22 cellular contexts compared by ENCODE assay signal in genomic region chr9:129350143-129350935, GRCh38.
A peak's percentile ranks its signal among the peaks of the same experiment; 100 is the strongest.
DNase-seq lines count a peak whose midpoint lies in the region; ATAC-seq and TF ChIP-seq lines count a peak whose summit lies in the region.
"Had no signal": no experiment of that assay in that cellular context is flagged by ENCODE, and none has a peak within 500 bp of the region (broad histone marks: within the 10 kb centered on the region; RNA-seq: fewer than 3 reads in every experiment).

No MANE protein-coding gene starts in this region.

- H3K27ac ChIP-seq in heart right ventricle (no peak overlapping the region), vagina (peak overlapping the region; percentile 83), tibial artery (no peak overlapping the region)
- H3K27ac ChIP-seq: GM23248 had no signal

- DNase-seq in left ventricle myocardium superior (peak; percentile 25), heart right ventricle (no peak), nephron progenitor cell (no peak), vagina (ENCODE audit: extremely low spot score in 2 of 2) (peak in 1 of 2 donors; percentile 87), kidney tubule cell (ENCODE audit: low spot score) (no peak), GF-D8 (lab: John Stamatoyannopoulos, UW) (no peak), tibial artery (no peak)
- DNase-seq: 8988T; activated CD4-positive, alpha-beta T cell treated with anti-CD3 and anti-CD28 coated beads for 48 hours; activated T-cell treated with anti-CD3 and anti-CD28 coated beads, Interleukin-2, amount 50 U/mL, for 24 hours; GDM1; GM23248; Kasumi-1; NCI-H2171; NK-92 treated with Interleukin-12 subunit alpha and Interleukin-12 subunit beta, amount 100 ng/mL, for 24 hours; Peyer's patch; stimulated activated naive CD8-positive, alpha-beta T cell treated with anti-CD3 and anti-CD28 coated beads, Interleukin-15, amount 100 ng/mL, for 72 hours; upper lobe of left lung had no signal

- H3K27ac Mint-ChIP-seq in nephron progenitor cell, result peak overlapping the region; percentile 71
- H3K27ac Mint-ChIP-seq: activated T-cell treated with anti-CD3 and anti-CD28 coated beads, Interleukin-2, amount 50 U/mL, for 24 hours; natural killer cell treated with Interleukin-12 subunit alpha and Interleukin-12 subunit beta and Interleukin-15 and Interleukin-18, amount 100 ng/mL, for 72 hours; progenitor cell of endocrine pancreas; stimulated activated naive CD8-positive, alpha-beta T cell treated with anti-CD3 and anti-CD28 coated beads, Interleukin-15, amount 100 ng/mL, for 72 hours had no signal

- peaks cover 38% of the 10 kb centered on the region for H3K4me1 Mint-ChIP-seq in nephron progenitor cell

- H3K27me3 ChIP-seq in heart right ventricle, result peaks cover 6 to 15% (median 11%) of the 10 kb centered on the region in 7 donors
- no peaks in the 10 kb centered on the region for H3K27me3 ChIP-seq in vagina
- H3K27me3 ChIP-seq in tibial artery, result peaks cover 0 to 12% of the 10 kb centered on the region in 2 donors
- H3K27me3 ChIP-seq: upper lobe of left lung had no signal

- H3K4me3 Mint-ChIP-seq in nephron progenitor cell, result no peak overlapping the region
- H3K4me3 Mint-ChIP-seq: activated T-cell treated with anti-CD3 and anti-CD28 coated beads, Interleukin-2, amount 50 U/mL, for 24 hours; dendritic cell treated with granulocyte-macrophage colony-stimulating factor and Interleukin-4, amounts not matched to agents 40 ng/mL and 50 ng/mL, for 4 days; natural killer cell treated with Interleukin-12 subunit alpha and Interleukin-12 subunit beta and Interleukin-15 and Interleukin-18, amount 100 ng/mL, for 72 hours had no signal

- H3K4me3 ChIP-seq in heart right ventricle (no peak overlapping the region), vagina (no peak overlapping the region), tibial artery (no peak overlapping the region)
- H3K4me3 ChIP-seq: GM23248, Peyer's patch, upper lobe of left lung had no signal

- no peak for TF ChIP-seq POLR2A in vagina (IDR thresholded peaks at IDR 0.05)

- H3K36me3 ChIP-seq in heart right ventricle, result no peaks in the 10 kb centered on the region
- H3K36me3 ChIP-seq in vagina, result no peaks in the 10 kb centered on the region
- no peaks in the 10 kb centered on the region for H3K36me3 ChIP-seq in tibial artery
- H3K36me3 ChIP-seq: Peyer's patch, upper lobe of left lung had no signal

- intact Hi-C loops in left ventricle myocardium superior (cut with micrococcal nuclease), result no loop called here
- intact Hi-C loops in heart right ventricle (cut with DNase I), result no loop called here
- intact Hi-C loops in vagina (cut with DNase I), result no loop called here
- intact Hi-C loops in tibial artery (cut with DNase I; ENCODE audit: low total_unique reads), result no loop called here

- H3K4me1 ChIP-seq in heart right ventricle (peaks cover 12 to 54% (median 17%) of the 10 kb centered on the region in 9 donors), vagina (peaks cover 53% of the 10 kb centered on the region), tibial artery (peaks cover 0 to 29% (median 23%) of the 10 kb centered on the region in 4 donors)

- peaks cover 5% of the 10 kb centered on the region for H3K9me3 Mint-ChIP-seq in nephron progenitor cell
- H3K9me3 Mint-ChIP-seq: activated T-cell treated with anti-CD3 and anti-CD28 coated beads, Interleukin-2, amount 50 U/mL, for 24 hours; natural killer cell treated with Interleukin-12 subunit alpha and Interleukin-12 subunit beta and Interleukin-15 and Interleukin-18, amount 100 ng/mL, for 72 hours had no signal

- H3K27me3 Mint-ChIP-seq in nephron progenitor cell (ENCODE audit: low read depth, poor library complexity), result peaks cover 6% of the 10 kb centered on the region
- H3K27me3 Mint-ChIP-seq: dendritic cell treated with granulocyte-macrophage colony-stimulating factor and Interleukin-4, amounts not matched to agents 40 ng/mL and 50 ng/mL, for 4 days; progenitor cell of endocrine pancreas; stimulated activated naive CD8-positive, alpha-beta T cell treated with anti-CD3 and anti-CD28 coated beads, Interleukin-15, amount 100 ng/mL, for 72 hours had no signal

- ATAC-seq in left ventricle myocardium superior (no peak), heart right ventricle (no peak), esophagus mucosa (peak; percentile 14)
- ATAC-seq: natural killer cell treated with Interleukin-12 subunit alpha and Interleukin-12 subunit beta and Interleukin-15 and Interleukin-18, amount 100 ng/mL, for 72 hours; stimulated activated naive CD8-positive, alpha-beta T cell treated with anti-CD3 and anti-CD28 coated beads, Interleukin-15, amount 100 ng/mL, for 72 hours had no signal

- 83 to 84% methylated on average over 25 of the region's 25 CpGs for WGBS in heart right ventricle, 2 donors

- H3K9me3 ChIP-seq in heart right ventricle (peaks cover 0 to 6% (median 0%) of the 10 kb centered on the region in 11 donors), vagina (no peaks in the 10 kb centered on the region), tibial artery (peaks cover 0 to 4% (median 3%) of the 10 kb centered on the region in 3 donors)
- H3K9me3 ChIP-seq: Peyer's patch had no signal

- H3K36me3 Mint-ChIP-seq in nephron progenitor cell (ENCODE audit: low read depth), result no peaks in the 10 kb centered on the region
- H3K36me3 Mint-ChIP-seq: natural killer cell treated with Interleukin-12 subunit alpha and Interleukin-12 subunit beta and Interleukin-15 and Interleukin-18, amount 100 ng/mL, for 72 hours had no signal

- no peak for TF ChIP-seq CTCF in heart right ventricle (IDR thresholded peaks at IDR 0.05)
- TF ChIP-seq CTCF in nephron progenitor cell (IDR thresholded peaks at IDR 0.05), result no peak
- no peak for TF ChIP-seq CTCF in vagina (IDR thresholded peaks at IDR 0.05)
- TF ChIP-seq CTCF in tibial artery (IDR thresholded peaks at IDR 0.05), result no peak
